26 cellular contexts compared by ENCODE assay signal in genomic region chr1:230820568-230820967, GRCh38. TPM values are rescaled to one million over a fixed set of nuclear protein-coding genes. Genes with fewer than 3 reads are reported as not detected.
A peak's percentile ranks its signal among the peaks of the same experiment; 100 is the strongest.
DNase-seq lines count a peak whose midpoint lies in the region; ATAC-seq and TF ChIP-seq lines count a peak whose summit lies in the region.
"Had no signal": no experiment of that assay in that cellular context is flagged by ENCODE, and none has a peak within 500 bp of the region (broad histone marks: within the 10 kb centered on the region; RNA-seq: fewer than 3 reads in every experiment).

No MANE protein-coding gene starts in this region.

- no peak for ATAC-seq in GM21390 (IDR thresholded peaks at IDR 0.05; ENCODE audit: unreplicated experiment)
- ATAC-seq in naive thymus-derived CD8-positive, alpha-beta T cell = no peak
- ATAC-seq: A549; activated CD4-positive, alpha-beta T cell treated with anti-CD3 and anti-CD28 coated beads for 36 hours; activated CD8-positive, alpha-beta T cell treated with anti-CD3 and anti-CD28 coated beads, Interleukin-2, amount 10 ng/mL, durations not matched to agents 7 days and 5 days; stimulated activated memory B cell treated with anti-CD40 and anti-IgM and Interleukin-4, amounts not matched to agents 10 μg/mL and 1 μg/mL and 100 μg/mL, for 72 hours; upper lobe of right lung had no signal

- H3K4me1 Mint-ChIP-seq in naive thymus-derived CD8-positive, alpha-beta T cell = peaks cover 0 to 2% (median 0%) of the 10 kb centered on the region in 4 donors
- H3K4me1 Mint-ChIP-seq: activated CD4-positive, alpha-beta T cell treated with anti-CD3 and anti-CD28 coated beads for 36 hours; IgD-negative memory B cell; naive B cell; stimulated activated memory B cell treated with anti-CD40 and anti-IgM and Interleukin-4, amounts not matched to agents 10 μg/mL and 1 μg/mL and 100 μg/mL, for 72 hours had no signal

- H3K4me3 ChIP-seq in coronary artery = no peak overlapping the region
- H3K4me3 ChIP-seq: A549, upper lobe of right lung had no signal

- DNase-seq in C1 segment of cervical spinal cord (lab: John Stamatoyannopoulos, UW) (peak in 9 of 14 donors; percentile 34 to 88 (median 59)), coronary artery (ENCODE audit: low spot score) (peak; percentile 24), posterior cingulate gyrus (peak in 8 of 10 donors; percentile 54 to 95 (median 70)), mesenteric fat pad (ENCODE audit: low spot score) (no peak)
- no peak for DNase-seq in activated T-cell treated with anti-CD3 and anti-CD28 coated beads, Interleukin-2, amount 50 U/mL, for 1 hour
- no peak for DNase-seq in naive thymus-derived CD8-positive, alpha-beta T cell
- DNase-seq: activated CD4-positive, alpha-beta T cell treated with anti-CD3 and anti-CD28 coated beads for 36 hours; activated CD8-positive, alpha-beta T cell treated with anti-CD3 and anti-CD28 coated beads, Interleukin-2, amount 10 ng/mL, durations not matched to agents 7 days and 5 days; activated effector memory CD4-positive, alpha-beta T cell treated with anti-CD3 and anti-CD28 coated beads, Interleukin-2, amount 50 U/mL, for 16 hours; activated T-cell treated with anti-CD3 and anti-CD28 coated beads for 4 hours; CD4-positive, alpha-beta T cell; foreskin melanocyte; HFFc6; mesendoderm; naive B cell; NCI-H446 treated with DMSO at 0.1 percent for 48 hours; NCI-H774; SIG-M5; stimulated activated CD4-positive, alpha-beta T cell treated with anti-CD3 and anti-CD28 coated beads, Interleukin-15, amount 100 ng/mL, for 24 hours; upper lobe of right lung had no signal

- no peak for TF ChIP-seq CTCF in coronary artery (IDR thresholded peaks at IDR 0.05)

- intact Hi-C loops in posterior cingulate gyrus (cut with DNase I) = loop anchor here (5.0 kb wide), 1 partner anchor 37 kb away; no protein-coding TSS in a partner anchor

- peaks cover 0 to 1% (median 0%) of the 10 kb centered on the region in 3 donors for H3K36me3 Mint-ChIP-seq in naive thymus-derived CD8-positive, alpha-beta T cell
- H3K36me3 Mint-ChIP-seq: activated naive CD8-positive, alpha-beta T cell; stimulated activated memory B cell treated with anti-CD40 and anti-IgM and Interleukin-4, amounts not matched to agents 10 μg/mL and 1 μg/mL and 100 μg/mL, for 72 hours had no signal

- no peak overlapping the region for H3K27ac Mint-ChIP-seq in naive thymus-derived CD8-positive, alpha-beta T cell
- H3K27ac Mint-ChIP-seq: activated CD4-positive, alpha-beta T cell treated with anti-CD3 and anti-CD28 coated beads for 36 hours; activated CD8-positive, alpha-beta T cell treated with anti-CD3 and anti-CD28 coated beads, Interleukin-2, amount 10 ng/mL, durations not matched to agents 7 days and 5 days; activated naive CD8-positive, alpha-beta T cell; CD4-positive, alpha-beta T cell; HFFc6; IgD-negative memory B cell; stimulated activated memory B cell treated with anti-CD40 and anti-IgM and Interleukin-4, amounts not matched to agents 10 μg/mL and 1 μg/mL and 100 μg/mL, for 72 hours had no signal

- peaks cover 5 to 47% (median 26%) of the 10 kb centered on the region in 5 donors for H3K27me3 Mint-ChIP-seq in naive thymus-derived CD8-positive, alpha-beta T cell

- no peak overlapping the region for H3K4me3 Mint-ChIP-seq in naive thymus-derived CD8-positive, alpha-beta T cell
- H3K4me3 Mint-ChIP-seq: activated CD4-positive, alpha-beta T cell treated with anti-CD3 and anti-CD28 coated beads for 36 hours; activated CD8-positive, alpha-beta T cell treated with anti-CD3 and anti-CD28 coated beads, Interleukin-2, amount 10 ng/mL, durations not matched to agents 7 days and 5 days; activated naive CD8-positive, alpha-beta T cell; CD4-positive, alpha-beta T cell; HFFc6; stimulated activated memory B cell treated with anti-CD40 and anti-IgM and Interleukin-4, amounts not matched to agents 10 μg/mL and 1 μg/mL and 100 μg/mL, for 72 hours had no signal

- POLR2A ChIA-PET in naive thymus-derived CD8-positive, alpha-beta T cell (lab: Charles Lee) = no interaction called here

- H3K27ac ChIP-seq in coronary artery (no peak overlapping the region), layer of hippocampus (ENCODE audit: low read depth, low read length) (peak overlapping the region; percentile 93)
- H3K27ac ChIP-seq: A549, upper lobe of right lung had no signal

- peaks cover 0 to 1% (median 0%) of the 10 kb centered on the region in 9 donors for H3K9me3 Mint-ChIP-seq in naive thymus-derived CD8-positive, alpha-beta T cell
- H3K9me3 Mint-ChIP-seq: CD4-positive, alpha-beta T cell; HFFc6; stimulated activated memory B cell treated with anti-CD40 and anti-IgM and Interleukin-4, amounts not matched to agents 10 μg/mL and 1 μg/mL and 100 μg/mL, for 72 hours had no signal

- H3K27me3 ChIP-seq in layer of hippocampus (ENCODE audit: control insufficient read depth, insufficient read depth, low read length) = no peaks in the 10 kb centered on the region
- H3K27me3 ChIP-seq: upper lobe of right lung had no signal

RNA-seq across cellular contexts. Expression of gene C1orf198, which starts 47.8 kb away (rescaled TPM):
- total RNA-seq in mesenteric fat pad = 64.5 TPM
- 1 to 10 TPM; 8.1 to 8.9 TPM for total RNA-seq in naive thymus-derived CD8-positive, alpha-beta T cell
- polyA plus RNA-seq in naive thymus-derived CD8-positive, alpha-beta T cell = 1 to 10 TPM; 5.5 to 7.0 (median 5.9) TPM

Comparison
In these comparisons a context has a peak if more than half of its experiments do, and no peak if none do; other contexts are left out.
1. DNase-seq: peak in C1 segment of cervical spinal cord (9 of 14), coronary artery (single experiment) and posterior cingulate gyrus (8 of 10); none in mesenteric fat pad (single experiment), activated T-cell treated with anti-CD3 and anti-CD28 coated beads, Interleukin-2, amount 50 U/mL, for 1 hour (single experiment) and naive thymus-derived CD8-positive, alpha-beta T cell (0 of 10).